ENCODE assay signal across 27 cellular contexts in the genomic region with DNA sequence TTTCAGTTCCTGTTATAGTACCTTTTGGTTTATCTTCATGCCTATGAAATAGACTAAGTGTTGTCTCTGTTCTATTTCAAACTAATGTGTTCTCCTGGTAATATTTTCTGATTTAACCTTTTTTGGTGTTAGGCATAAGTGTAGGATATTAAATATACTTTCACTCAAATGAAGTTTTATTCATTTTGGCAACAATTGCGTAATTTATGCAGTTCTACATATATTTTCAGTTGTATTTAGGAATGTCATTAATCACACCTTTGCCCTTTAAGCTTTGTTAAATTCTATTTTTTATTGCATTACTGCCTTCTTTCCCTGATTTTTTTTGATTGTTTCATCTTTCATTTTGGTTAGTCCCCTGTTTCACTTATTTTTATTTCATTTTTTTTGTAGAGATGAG. TPM values are rescaled to one million over a fixed set of nuclear protein-coding genes. Genes with fewer than 3 reads are reported as not detected.
DNase-seq lines count a peak whose midpoint lies in the region; ATAC-seq, FAIRE-seq and TF ChIP-seq lines count a peak whose summit lies in the region.
"Had no signal": no experiment of that assay in that cellular context is flagged by ENCODE, and none has a peak within 500 bp of the region (broad histone marks: within the 10 kb centered on the region; RNA-seq: fewer than 3 reads in every experiment).

No MANE protein-coding gene starts in this region.

- H4K20me1 ChIP-seq in PC-9 (ENCODE audit: insufficient read depth), result no peaks in the 10 kb centered on the region

- H3K4me2 ChIP-seq in PC-9, result no peak overlapping the region
- H3K4me2 ChIP-seq: GM23338 had no signal

- CTCF ChIA-PET in PC-9 (lab: Charles Lee), result no interaction called here

- ATAC-seq in GM19351 (IDR thresholded peaks at IDR 0.05; ENCODE audit: unreplicated experiment) (peak; percentile 47), naive B cell (ENCODE audit: low read depth in 2 of 2) (no peak)
- no peak for ATAC-seq in activated T-helper 17 cell treated with anti-CD3 and anti-CD28 coated beads, Interleukin-2, amount 50 U/mL, for 72 hours (replicated peaks)
- ATAC-seq in stimulated activated memory B cell treated with anti-CD40 and anti-IgM and Interleukin-4, amounts not matched to agents 10 μg/mL and 1 μg/mL and 100 μg/mL, for 72 hours, result no peak
- ATAC-seq: CD8-positive, alpha-beta T cell; GM23338 had no signal

- H3K27me3 ChIP-seq in PC-9 (ENCODE audit: insufficient read depth, low read depth), result no peaks in the 10 kb centered on the region
- H3K27me3 ChIP-seq: Peyer's patch had no signal

- FAIRE-seq in GM12891 (lab: Jason Lieb, UNC), result no peak
- FAIRE-seq: GM12892 had no signal

- H3K9me3 Mint-ChIP-seq in activated T-helper 17 cell treated with anti-CD3 and anti-CD28 coated beads, Interleukin-2, amount 50 U/mL, for 72 hours, result no peaks in the 10 kb centered on the region
- no peaks in the 10 kb centered on the region for H3K9me3 Mint-ChIP-seq in naive B cell
- H3K9me3 Mint-ChIP-seq in stimulated activated memory B cell treated with anti-CD40 and anti-IgM and Interleukin-4, amounts not matched to agents 10 μg/mL and 1 μg/mL and 100 μg/mL, for 72 hours, result no peaks in the 10 kb centered on the region
- H3K9me3 Mint-ChIP-seq: CD8-positive, alpha-beta T cell; GM23338; HFFc6 had no signal

- TF ChIP-seq CTCF in PC-9 (conservative IDR thresholded peaks at IDR 0.05), result no peak

- no peaks in the 10 kb centered on the region for H3K27me3 Mint-ChIP-seq in activated T-helper 17 cell treated with anti-CD3 and anti-CD28 coated beads, Interleukin-2, amount 50 U/mL, for 72 hours
- H3K27me3 Mint-ChIP-seq in naive B cell, result no peaks in the 10 kb centered on the region
- H3K27me3 Mint-ChIP-seq in stimulated activated memory B cell treated with anti-CD40 and anti-IgM and Interleukin-4, amounts not matched to agents 10 μg/mL and 1 μg/mL and 100 μg/mL, for 72 hours, result no peaks in the 10 kb centered on the region
- H3K27me3 Mint-ChIP-seq: B cell had no signal

- no peaks in the 10 kb centered on the region for H3K9me2 ChIP-seq in PC-9 (ENCODE audit: insufficient read depth)

- no peak overlapping the region for H3K4me3 Mint-ChIP-seq in activated T-helper 17 cell treated with anti-CD3 and anti-CD28 coated beads, Interleukin-2, amount 50 U/mL, for 72 hours
- H3K4me3 Mint-ChIP-seq in naive B cell, result no peak overlapping the region
- H3K4me3 Mint-ChIP-seq in stimulated activated memory B cell treated with anti-CD40 and anti-IgM and Interleukin-4, amounts not matched to agents 10 μg/mL and 1 μg/mL and 100 μg/mL, for 72 hours, result no peak overlapping the region
- H3K4me3 Mint-ChIP-seq: B cell; CD8-positive, alpha-beta T cell; GM23338; HFFc6 had no signal

- intact Hi-C loops in PC-9 (cut with micrococcal nuclease; ENCODE audit: unreplicated experiment), result no loop called here

- BruUV-seq in PC-9 (replicated peaks; lab: Mats Ljungman, UMichigan), result no TSS peak

- peaks cover 24% of the 10 kb centered on the region for H3K36me3 Mint-ChIP-seq in activated T-helper 17 cell treated with anti-CD3 and anti-CD28 coated beads, Interleukin-2, amount 50 U/mL, for 72 hours (ENCODE audit: low read depth)
- peaks cover 0 to 7% of the 10 kb centered on the region in 2 donors for H3K36me3 Mint-ChIP-seq in naive B cell
- peaks cover 21% of the 10 kb centered on the region for H3K36me3 Mint-ChIP-seq in stimulated activated memory B cell treated with anti-CD40 and anti-IgM and Interleukin-4, amounts not matched to agents 10 μg/mL and 1 μg/mL and 100 μg/mL, for 72 hours

- H3K79me2 ChIP-seq in PC-9 (ENCODE audit: low read depth), result 0 out of 2 replicates have a peak, but pooled peaks cover 6% of the 10 kb centered on the region

- no peak overlapping the region for H3K4me3 ChIP-seq in PC-9
- H3K4me3 ChIP-seq: GM23338, HAP-1, Peyer's patch had no signal

- no peaks in the 10 kb centered on the region for H3K36me3 ChIP-seq in PC-9 (ENCODE audit: low read depth)
- H3K36me3 ChIP-seq: HAP-1, Peyer's patch had no signal

- DNase-seq in GM12891 (ENCODE audit: insufficient read length, low spot score) (no peak), naive B cell (no peak), PC-9 (no peak)
- no peak for DNase-seq in activated CD4-positive, alpha-beta T cell treated with anti-CD3 and anti-CD28 coated beads for 1 hour
- DNase-seq: Caco-2; CD8-positive, alpha-beta T cell; DMS 273 treated with DMSO at 0.1 percent for 48 hours; DMS79; EL; GDM1; HFFc6; Karpas-422; NCI-H1105; NCI-H1436 treated with DMSO at 0.1 percent for 48 hours; NCI-H187 treated with DMSO at 0.1 percent for 48 hours; NCI-H526 treated with DMSO at 0.1 percent for 48 hours; Peyer's patch; SHP77 treated with DMSO at 0.1 percent for 48 hours; T-helper 1 cell had no signal

- TF ChIP-seq POLR2A in GM12891 (IDR thresholded peaks at IDR 0.05; ENCODE audit: low read depth, low read length), result no peak

- no peaks in the 10 kb centered on the region; the same call in 1 of the 2 replicates for H3F3A ChIP-seq in PC-9 (ENCODE audit: insufficient read depth, low read depth)

- POLR2A ChIA-PET in PC-9 (lab: Charles Lee; ENCODE audit: unreplicated experiment), result no interaction called here

- no peak overlapping the region for H3K27ac ChIP-seq in PC-9
- H3K27ac ChIP-seq: C4-2B, Peyer's patch had no signal

- H3K9me3 ChIP-seq in PC-9 (ENCODE audit: insufficient read depth, low read depth), result no peaks in the 10 kb centered on the region
- H3K9me3 ChIP-seq: Caco-2, HAP-1, Peyer's patch had no signal

- peak overlapping the region; percentile 63 for H3K27ac Mint-ChIP-seq in activated T-helper 17 cell treated with anti-CD3 and anti-CD28 coated beads, Interleukin-2, amount 50 U/mL, for 72 hours
- peak overlapping the region in 4 of 6 donors; percentile 2 to 49 (median 26) for H3K27ac Mint-ChIP-seq in naive B cell
- no peak overlapping the region for H3K27ac Mint-ChIP-seq in stimulated activated memory B cell treated with anti-CD40 and anti-IgM and Interleukin-4, amounts not matched to agents 10 μg/mL and 1 μg/mL and 100 μg/mL, for 72 hours
- H3K27ac Mint-ChIP-seq: B cell; CD8-positive, alpha-beta T cell; GM23338; HFFc6 had no signal

- H2AFZ ChIP-seq in PC-9, result no peak overlapping the region
- H2AFZ ChIP-seq: GM23338 had no signal

- peaks cover 10% of the 10 kb centered on the region for H3K4me1 Mint-ChIP-seq in activated T-helper 17 cell treated with anti-CD3 and anti-CD28 coated beads, Interleukin-2, amount 50 U/mL, for 72 hours
- H3K4me1 Mint-ChIP-seq in naive B cell, result peaks cover 20 to 27% (median 21%) of the 10 kb centered on the region in 3 donors
- peaks cover 24% of the 10 kb centered on the region for H3K4me1 Mint-ChIP-seq in stimulated activated memory B cell treated with anti-CD40 and anti-IgM and Interleukin-4, amounts not matched to agents 10 μg/mL and 1 μg/mL and 100 μg/mL, for 72 hours
- H3K4me1 Mint-ChIP-seq: GM23338 had no signal

- no peaks in the 10 kb centered on the region for H3K4me1 ChIP-seq in PC-9 (replicated peaks; ENCODE audit: insufficient read depth)
- H3K4me1 ChIP-seq: HAP-1 had no signal

TF ChIP-seq in GM12891, 5 proteins besides CTCF, POLR2A, EP300 and RAD21:
- no peak for TF ChIP-seq POU2F2 (IDR thresholded peaks at IDR 0.05; ENCODE audit: low read depth, low read length)
- peak; percentile 25; the same call in 1 of the 2 replicates for TF ChIP-seq SPI1 (IDR thresholded peaks at IDR 0.05; ENCODE audit: low read depth, low read length)
- TF ChIP-seq TAF1 (IDR thresholded peaks at IDR 0.05; ENCODE audit: low read depth, low read length), result no peak
- TF ChIP-seq POLR2AphosphoS5 (IDR thresholded peaks at IDR 0.05; ENCODE audit: low read depth, low read length), result no peak

RNA-seq across cellular contexts. Expression of a gene that starts 47.3 kb away (rescaled TPM):
- 6.6 TPM for polyA plus RNA-seq in GM12891 (2012; ENCODE audit: low read depth, missing spikeins)
- 10 to 100 TPM; 15.1 to 21.6 TPM for total RNA-seq in activated T-helper 17 cell treated with anti-CD3 and anti-CD28 coated beads, Interleukin-2, amount 50 U/mL, for 72 hours
- 10 to 100 TPM in 1 of 6 donors, 1 to 10 TPM in 5; 4.8 to 10.1 (median 9.2) TPM for polyA plus RNA-seq in naive B cell (ENCODE audit: low read depth in 6 of 6)
- total RNA-seq in PC-9 (2021), result 13.3 and 20.7 TPM in 2 replicates

RNA-seq across cellular contexts. Expression of a gene that starts 54.7 kb away (rescaled TPM):
- 18.2 TPM for polyA plus RNA-seq in GM12891 (2012; ENCODE audit: low read depth, missing spikeins)
- total RNA-seq in activated T-helper 17 cell treated with anti-CD3 and anti-CD28 coated beads, Interleukin-2, amount 50 U/mL, for 72 hours, result 10 to 100 TPM; 12.1 to 13.2 TPM
- polyA plus RNA-seq in naive B cell (ENCODE audit: low read depth in 6 of 6), result 10 to 100 TPM; 12.4 to 53.5 (median 29.6) TPM
- 19.5 and 29.1 TPM in 2 replicates for total RNA-seq in PC-9 (2021)

RNA-seq across cellular contexts. Expression of a gene that starts 55.1 kb away (rescaled TPM):
- 10.7 TPM for polyA plus RNA-seq in GM12891 (2012; ENCODE audit: low read depth, missing spikeins)
- 100 to 1,000 TPM in 1 of 2 donors, 10 to 100 TPM in 1; 66.1 to 123 TPM for total RNA-seq in activated T-helper 17 cell treated with anti-CD3 and anti-CD28 coated beads, Interleukin-2, amount 50 U/mL, for 72 hours
- 10 to 100 TPM; 14.7 to 34.0 (median 23.8) TPM for polyA plus RNA-seq in naive B cell (ENCODE audit: low read depth in 6 of 6)
- total RNA-seq in PC-9 (2021), result 36.4 and 52.0 TPM in 2 replicates
